Comparison of ENCODE assay signal across 9 cellular contexts in genomic region chr4:65668201-65669007, GRCh38. TPM values are rescaled to one million over a fixed set of nuclear protein-coding genes. Genes with fewer than 3 reads are reported as not detected.
DNase-seq lines count a peak whose midpoint lies in the region; ATAC-seq and TF ChIP-seq lines count a peak whose summit lies in the region.
"Had no signal": no experiment of that assay in that cellular context is flagged by ENCODE, and none has a peak within 500 bp of the region (broad histone marks: within the 10 kb centered on the region; RNA-seq: fewer than 3 reads in every experiment).

No MANE protein-coding gene starts in this region.

- H2BK15ac ChIP-seq in mesendoderm (replicated peaks; ENCODE audit: low read depth): no peak overlapping the region

- H4K8ac ChIP-seq in mesendoderm (ENCODE audit: low read depth, low read length): no peak overlapping the region

- H3K27ac ChIP-seq in ectodermal cell (ENCODE audit: insufficient read depth, low read depth, low read length, poor library complexity, severe bottlenecking): no peak overlapping the region
- no peak overlapping the region for H3K27ac ChIP-seq in mesendoderm (ENCODE audit: low read depth, low read length)
- H3K27ac ChIP-seq in upper lobe of left lung: no peak overlapping the region

- 3 to 4% methylated on average over 32 of the region's 32 CpGs for WGBS in ectodermal cell, 2 experiments
- WGBS in mesendoderm (ENCODE audit: extremely low coverage, insufficient coverage, low lambda C conversion rate): no CpG with 5 or more reads among the region's 32 CpGs
- WGBS in upper lobe of left lung, 2 donors: 6 to 12% methylated on average over 28 to 32 of the region's 32 CpGs

- peaks cover 6% of the 10 kb centered on the region for H3K4me1 ChIP-seq in ectodermal cell (ENCODE audit: control insufficient read depth, insufficient read depth, low read length)
- H3K4me1 ChIP-seq in mesendoderm (ENCODE audit: control insufficient read depth, low read depth, low read length): peaks cover 5% of the 10 kb centered on the region
- H3K4me1 ChIP-seq in upper lobe of left lung: peaks cover 5 to 31% (median 25%) of the 10 kb centered on the region in 4 donors

- peak overlapping the region; percentile 19 for H3K9ac ChIP-seq in mesendoderm (ENCODE audit: low read length)

- TF ChIP-seq POLR2A in upper lobe of left lung (IDR thresholded peaks at IDR 0.05): no peak

- TF ChIP-seq CTCF in upper lobe of left lung (IDR thresholded peaks at IDR 0.05): no peak

- H3K23ac ChIP-seq in mesendoderm (ENCODE audit: low read length): no peak overlapping the region

- H3K79me2 ChIP-seq in mesendoderm (ENCODE audit: control insufficient read depth, insufficient read depth, low read length): no peaks in the 10 kb centered on the region

- H3K4me2 ChIP-seq in mesendoderm (ENCODE audit: low read length): peak overlapping the region; percentile 76

- no peaks in the 10 kb centered on the region for H3K9me3 ChIP-seq in ectodermal cell (ENCODE audit: control insufficient read depth, low read length)
- no peaks in the 10 kb centered on the region for H3K9me3 ChIP-seq in upper lobe of left lung

- no peak overlapping the region for H3K4ac ChIP-seq in mesendoderm (ENCODE audit: low read depth, low read length)

- no peaks in the 10 kb centered on the region for H3K79me1 ChIP-seq in mesendoderm (ENCODE audit: low read length)

- no peak for TF ChIP-seq EP300 in upper lobe of left lung (IDR thresholded peaks at IDR 0.05)

- no peaks in the 10 kb centered on the region for H3K36me3 ChIP-seq in ectodermal cell (ENCODE audit: control insufficient read depth, insufficient read depth, low read length)
- H3K36me3 ChIP-seq in mesendoderm (ENCODE audit: control insufficient read depth, insufficient read depth, low read length): no peaks in the 10 kb centered on the region
- H3K36me3 ChIP-seq in upper lobe of left lung: no peaks in the 10 kb centered on the region

- peaks cover 76% of the 10 kb centered on the region for H3K27me3 ChIP-seq in ectodermal cell (ENCODE audit: control insufficient read depth, insufficient read depth, low read length, poor library complexity, severe bottlenecking)
- H3K27me3 ChIP-seq in mesendoderm (ENCODE audit: insufficient read depth, low read length, poor library complexity): peaks cover 18% of the 10 kb centered on the region
- peaks cover 0 to 23% (median 13%) of the 10 kb centered on the region in 4 donors for H3K27me3 ChIP-seq in upper lobe of left lung

- H2AK5ac ChIP-seq in mesendoderm (ENCODE audit: low read length): no peak overlapping the region

- no peak overlapping the region for H2BK5ac ChIP-seq in mesendoderm (ENCODE audit: low read length)

- H3K4me3 ChIP-seq in ectodermal cell (ENCODE audit: insufficient read depth, low read depth, low read length) (peak overlapping the region; percentile 23), mesendoderm (ENCODE audit: low read length) (peak overlapping the region; percentile 11), upper lobe of left lung (peak overlapping the region in 3 of 4 donors; percentile 6 to 9 (median 7))

- no peak overlapping the region for H3K18ac ChIP-seq in mesendoderm (ENCODE audit: low read length)

- H4K5ac ChIP-seq in mesendoderm (ENCODE audit: low read length): no peak overlapping the region

- ATAC-seq in upper lobe of left lung (ENCODE audit: low FRiP score in 2 of 2) (peak in 1 of 2 donors; percentile 49), HG02870 (IDR thresholded peaks at IDR 0.05; ENCODE audit: unreplicated experiment) (no peak), HG02981 (IDR thresholded peaks at IDR 0.05; ENCODE audit: unreplicated experiment) (no peak)

- peak; percentile 52 for DNase-seq in DMS53 (lab: John Stamatoyannopoulos, UW)
- DNase-seq in DMS53 treated with DMSO at 0.1 percent for 48 hours (lab: John Stamatoyannopoulos, UW; ENCODE audit: unreplicated experiment): no peak
- peak; percentile 60 for DNase-seq in mesendoderm
- DNase-seq in upper lobe of left lung: no peak
- no peak for DNase-seq in NOMO-1 treated with dmso at 0.1 percent for 144 hours (lab: John Stamatoyannopoulos, UW; ENCODE audit: unreplicated experiment)
- DNase-seq: 8988T had no signal

- no peak overlapping the region for H2BK120ac ChIP-seq in mesendoderm (ENCODE audit: low read depth, low read length)

- no peak overlapping the region for H3K56ac ChIP-seq in mesendoderm (ENCODE audit: low read length)

RNA-seq across cellular contexts. Expression of gene EPHA5, which starts 1.9 kb away (rescaled TPM):
- polyA plus RNA-seq in ectodermal cell (2013, experiment 1 of 4): 0.19 TPM
- 0.11 TPM for polyA plus RNA-seq in ectodermal cell (2013, experiment 2 of 4)
- 0.05 TPM for polyA plus RNA-seq in ectodermal cell (2013, experiment 3 of 4)
- polyA plus RNA-seq in ectodermal cell (2013, experiment 4 of 4): 0.28 TPM
- polyA plus RNA-seq in mesendoderm (2013, experiment 1 of 2): 0.03 TPM
- 0.01 TPM for polyA plus RNA-seq in mesendoderm (2013, experiment 2 of 2)
- under 1 TPM in 2 of 6 donors, not detected in 4; 0.03 to 0.11 TPM for total RNA-seq in upper lobe of left lung

Comparison
In these comparisons a context has a peak if more than half of its experiments do, and no peak if none do; other contexts are left out.
1. DNase-seq: peak in DMS53 (single experiment) and mesendoderm (single experiment); none in DMS53 treated with DMSO at 0.1 percent for 48 hours (single experiment), upper lobe of left lung (0 of 2) and NOMO-1 treated with dmso at 0.1 percent for 144 hours (single experiment).
2. Peak in every context shown above with its lines, with median percentiles within 50 percentile points of each other: H3K4me3 ChIP-seq.